ENCODE assay signal across 29 cellular contexts in the genomic region with DNA sequence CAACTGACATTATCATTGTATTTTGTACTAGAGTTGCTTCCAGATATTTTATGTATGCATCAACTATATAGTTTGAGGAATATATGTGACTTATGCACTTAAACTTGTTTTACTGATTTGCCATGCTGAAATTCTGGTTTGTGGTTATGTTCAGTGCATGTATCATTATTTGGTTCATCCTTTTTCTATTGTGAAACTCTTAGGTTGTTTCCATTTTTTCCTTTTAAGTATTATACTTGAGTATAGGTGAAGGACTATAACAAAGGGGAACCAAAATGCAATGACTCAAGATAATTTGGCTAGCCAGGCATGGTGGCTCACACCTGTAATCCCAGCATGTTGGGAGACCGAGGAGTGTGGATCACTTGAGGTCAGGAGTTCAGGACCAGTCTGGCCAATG. TPM values are rescaled to one million over a fixed set of nuclear protein-coding genes. Genes with fewer than 3 reads are reported as not detected.
"Had no signal": no experiment of that assay in that cellular context is flagged by ENCODE, and none has a peak within 500 bp of the region (broad histone marks: within the 10 kb centered on the region; RNA-seq: fewer than 3 reads in every experiment).

No MANE protein-coding gene starts in this region.

- H3K4me3 ChIP-seq: stomach, suprapubic skin, testis, thoracic aorta, thyroid gland, tibial nerve, transverse colon, upper lobe of left lung, upper lobe of right lung, uterus, vagina had no signal

- ATAC-seq: stimulated activated effector memory CD8-positive, alpha-beta T cell treated with anti-CD3 and anti-CD28 coated beads, Interleukin-12 subunit alpha, Interleukin-12 subunit beta, amount 100 ng/mL, for 72 hours; stimulated activated memory B cell treated with anti-CD40 and anti-IgM and Interleukin-4, amounts not matched to agents 10 μg/mL and 1 μg/mL and 100 μg/mL, for 72 hours; stimulated activated naive B cell treated with anti-CD40 and anti-IgM and Interleukin-4, amounts not matched to agents 10 μg/mL and 1 μg/mL and 100 μg/mL, for 72 hours; stimulated activated naive CD8-positive, alpha-beta T cell treated with anti-CD3 and anti-CD28 coated beads, Interleukin-15, amount 100 ng/mL, for 72 hours; stimulated activated naive CD8-positive, alpha-beta T cell treated with anti-CD3 and anti-CD28 coated beads, Interleukin-15, Interleukin-2, amounts not matched to agents 100 U/mL and 50 U/mL, for 24 hours; upper lobe of right lung had no signal

- H3K27ac Mint-ChIP-seq: stimulated activated effector memory CD8-positive, alpha-beta T cell treated with anti-CD3 and anti-CD28 coated beads, Interleukin-12 subunit alpha, Interleukin-12 subunit beta, amount 100 ng/mL, for 72 hours; stimulated activated memory B cell treated with anti-CD40 and anti-IgM and Interleukin-4, amounts not matched to agents 10 μg/mL and 1 μg/mL and 100 μg/mL, for 72 hours; stimulated activated naive B cell treated with anti-CD40 and anti-IgM and Interleukin-4, amounts not matched to agents 10 μg/mL and 1 μg/mL and 100 μg/mL, for 72 hours; stimulated activated naive CD8-positive, alpha-beta T cell treated with anti-CD3 and anti-CD28 coated beads, Interleukin-15, amount 100 ng/mL, for 72 hours; stimulated activated naive CD8-positive, alpha-beta T cell treated with anti-CD3 and anti-CD28 coated beads, Interleukin-15, Interleukin-2, amounts not matched to agents 100 ng/mL and 50 ng/mL, for 24 hours; type B pancreatic cell had no signal

- H3K27ac ChIP-seq: stomach, suprapubic skin, testis, thoracic aorta, thyroid gland, tibial nerve, transverse colon, upper lobe of left lung, upper lobe of right lung, uterus, vagina had no signal

- H3K27me3 ChIP-seq: stomach, suprapubic skin, testis, thyroid gland, tibial nerve, transverse colon, upper lobe of left lung, upper lobe of right lung, uterus, vagina had no signal

- H3K4me1 Mint-ChIP-seq: stimulated activated effector memory CD8-positive, alpha-beta T cell treated with anti-CD3 and anti-CD28 coated beads, Interleukin-12 subunit alpha, Interleukin-12 subunit beta, amount 100 ng/mL, for 72 hours; stimulated activated memory B cell treated with anti-CD40 and anti-IgM and Interleukin-4, amounts not matched to agents 10 μg/mL and 1 μg/mL and 100 μg/mL, for 72 hours; stimulated activated naive B cell treated with anti-CD40 and anti-IgM and Interleukin-4, amounts not matched to agents 10 μg/mL and 1 μg/mL and 100 μg/mL, for 72 hours; stimulated activated naive CD8-positive, alpha-beta T cell treated with anti-CD3 and anti-CD28 coated beads, Interleukin-15, amount 100 ng/mL, for 72 hours had no signal

- H3K9me3 ChIP-seq: stomach, suprapubic skin, testis, thoracic aorta, thyroid gland, tibial nerve, transverse colon, upper lobe of left lung, upper lobe of right lung, uterus, vagina had no signal

- DNase-seq: stimulated activated CD4-positive, alpha-beta T cell treated with anti-CD3 and anti-CD28 coated beads, Interleukin-2, amount 100 ng/mL, for 48 hours; stimulated activated CD4-positive, alpha-beta T cell treated with anti-CD3 and anti-CD28 coated beads, Interleukin-4, amount 100 ng/mL, for 1 hour; stimulated activated CD4-positive, alpha-beta T cell treated with anti-CD3 and anti-CD28 coated beads, Interleukin-4, amount 100 ng/mL, for 24 hours; stimulated activated CD4-positive, alpha-beta T cell treated with anti-CD3 and anti-CD28 coated beads, Interleukin-4, amount 100 ng/mL, for 4 hours; stimulated activated CD8-positive, alpha-beta memory T cell treated with anti-CD3 and anti-CD28 coated beads, Interleukin-4, amount 100 ng/mL, for 48 hours; stimulated activated naive B cell treated with anti-CD40 and anti-IgM and Interleukin-4, amounts not matched to agents 10 μg/mL and 1 μg/mL and 100 μg/mL, for 72 hours; stimulated activated naive CD4-positive, alpha-beta T cell; stimulated activated naive CD4-positive, alpha-beta T cell treated with Interleukin-2 at 50 U/mL for 16 hours; stimulated activated naive CD8-positive, alpha-beta T cell treated with anti-CD3 and anti-CD28 coated beads, Interleukin-15, amount 100 ng/mL, for 72 hours; stimulated activated naive CD8-positive, alpha-beta T cell treated with anti-CD3 and anti-CD28 coated beads, Interleukin-15, Interleukin-2, amounts not matched to agents 100 U/mL and 50 U/mL, for 24 hours; stomach; substantia nigra; testis; thyroid gland; transverse colon; trophoblast cell; upper lobe of left lung; upper lobe of right lung; uterus had no signal

- H3K27me3 Mint-ChIP-seq: stimulated activated memory B cell treated with anti-CD40 and anti-IgM and Interleukin-4, amounts not matched to agents 10 μg/mL and 1 μg/mL and 100 μg/mL, for 72 hours; stimulated activated naive B cell treated with anti-CD40 and anti-IgM and Interleukin-4, amounts not matched to agents 10 μg/mL and 1 μg/mL and 100 μg/mL, for 72 hours; stimulated activated naive CD8-positive, alpha-beta T cell treated with anti-CD3 and anti-CD28 coated beads, Interleukin-15, amount 100 ng/mL, for 72 hours; stimulated activated naive CD8-positive, alpha-beta T cell treated with anti-CD3 and anti-CD28 coated beads, Interleukin-15, Interleukin-2, amounts not matched to agents 100 ng/mL and 50 ng/mL, for 24 hours; type B pancreatic cell had no signal

- H3K9me3 Mint-ChIP-seq: stimulated activated effector memory CD8-positive, alpha-beta T cell treated with anti-CD3 and anti-CD28 coated beads, Interleukin-12 subunit alpha, Interleukin-12 subunit beta, amount 100 ng/mL, for 72 hours; stimulated activated naive B cell treated with anti-CD40 and anti-IgM and Interleukin-4, amounts not matched to agents 10 μg/mL and 1 μg/mL and 100 μg/mL, for 72 hours; stimulated activated naive CD8-positive, alpha-beta T cell treated with anti-CD3 and anti-CD28 coated beads, Interleukin-15, Interleukin-2, amounts not matched to agents 100 ng/mL and 50 ng/mL, for 24 hours; type B pancreatic cell had no signal

- H3K36me3 Mint-ChIP-seq: stimulated activated effector memory CD8-positive, alpha-beta T cell treated with anti-CD3 and anti-CD28 coated beads, Interleukin-12 subunit alpha, Interleukin-12 subunit beta, amount 100 ng/mL, for 72 hours; type B pancreatic cell had no signal

- H3K4me1 ChIP-seq: stomach, suprapubic skin, testis, thyroid gland, tibial nerve, transverse colon, upper lobe of left lung, upper lobe of right lung, uterus, vagina had no signal

- H3K36me3 ChIP-seq: stomach, suprapubic skin, thoracic aorta, thyroid gland, transverse colon, upper lobe of left lung, upper lobe of right lung, uterus, vagina had no signal

- H3K4me3 Mint-ChIP-seq: stimulated activated effector memory CD8-positive, alpha-beta T cell treated with anti-CD3 and anti-CD28 coated beads, Interleukin-12 subunit alpha, Interleukin-12 subunit beta, amount 100 ng/mL, for 72 hours; stimulated activated memory B cell treated with anti-CD40 and anti-IgM and Interleukin-4, amounts not matched to agents 10 μg/mL and 1 μg/mL and 100 μg/mL, for 72 hours; stimulated activated naive B cell treated with anti-CD40 and anti-IgM and Interleukin-4, amounts not matched to agents 10 μg/mL and 1 μg/mL and 100 μg/mL, for 72 hours; stimulated activated naive CD8-positive, alpha-beta T cell treated with anti-CD3 and anti-CD28 coated beads, Interleukin-15, amount 100 ng/mL, for 72 hours; stimulated activated naive CD8-positive, alpha-beta T cell treated with anti-CD3 and anti-CD28 coated beads, Interleukin-15, Interleukin-2, amounts not matched to agents 100 ng/mL and 50 ng/mL, for 24 hours; type B pancreatic cell had no signal

RNA-seq across cellular contexts. Expression of a gene that starts 21.1 kb away (rescaled TPM):
- total RNA-seq: subcutaneous adipose tissue, thyroid gland, transverse colon, urinary bladder had no signal
